ENCODE assay signal across 18 cellular contexts in genomic region chr12:128612150-128612850, GRCh38.
"Had no signal": no experiment of that assay in that cellular context is flagged by ENCODE, and none has a peak within 500 bp of the region (broad histone marks: within the 10 kb centered on the region; RNA-seq: fewer than 3 reads in every experiment).

No MANE protein-coding gene starts in this region.

- H3K36me3 Mint-ChIP-seq: memory B cell, naive B cell had no signal

- H3K4me1 ChIP-seq: colonic mucosa, lower lobe of right lung, psoas muscle had no signal

- H3K9me3 ChIP-seq: colonic mucosa, lower lobe of right lung, neutrophil, psoas muscle had no signal

- H3K27ac ChIP-seq: colonic mucosa, esophagus squamous epithelium, lower lobe of right lung, neutrophil, psoas muscle had no signal

- H3K4me1 Mint-ChIP-seq: memory B cell, naive B cell had no signal

- H3K4me3 Mint-ChIP-seq: memory B cell, naive B cell, nephron had no signal

- ATAC-seq: left lobe of liver, lower lobe of right lung, psoas muscle had no signal

- H3K27ac Mint-ChIP-seq: memory B cell, naive B cell, nephron had no signal

- H3K36me3 ChIP-seq: colonic mucosa, esophagus squamous epithelium, lower lobe of right lung, neutrophil had no signal

- H3K27me3 ChIP-seq: colonic mucosa, esophagus squamous epithelium, neutrophil had no signal

- H3K9me3 Mint-ChIP-seq: memory B cell, nephron had no signal

- DNase-seq: cerebellar nuclear complex; colonic mucosa; dermis blood vessel endothelial cell; esophagus squamous epithelium; foreskin melanocyte; head of caudate nucleus; hippocampal formation; lower lobe of right lung; midbrain; naive B cell; psoas muscle; stimulated activated CD4-positive, alpha-beta T cell treated with anti-CD3 and anti-CD28 coated beads, Interleukin-2, amount 100 ng/mL, for 48 hours; stimulated activated naive CD4-positive, alpha-beta T cell treated with Interleukin-2 at 50 U/mL for 16 hours had no signal

- H3K4me3 ChIP-seq: colonic mucosa, esophagus squamous epithelium, lower lobe of right lung, psoas muscle, smooth muscle cell had no signal
